20 cellular contexts compared by ENCODE assay signal in genomic region chr12:116799955-116800354, GRCh38.
"Had no signal": no experiment of that assay in that cellular context is flagged by ENCODE, and none has a peak within 500 bp of the region (broad histone marks: within the 10 kb centered on the region; RNA-seq: fewer than 3 reads in every experiment).

No MANE protein-coding gene starts in this region.

- H3K27ac ChIP-seq: VCaP had no signal

- H3K4me3 Mint-ChIP-seq: activated CD4-positive, alpha-beta T cell treated with anti-CD3 and anti-CD28 coated beads for 36 hours; activated CD8-positive, alpha-beta T cell treated with anti-CD3 and anti-CD28 coated beads for 36 hours; activated naive CD4-positive, alpha-beta T cell treated with anti-CD3 and anti-CD28 coated beads, Interleukin-2, amount 10 ng/mL, durations not matched to agents 7 days and 5 days; activated naive CD8-positive, alpha-beta T cell treated with anti-CD3 and anti-CD28 coated beads for 36 hours; activated T-cell treated with anti-CD3 and anti-CD28 coated beads, Interleukin-2, amount 50 U/mL, for 72 hours had no signal

- H3K9me3 Mint-ChIP-seq: activated T-helper 2 cell treated with anti-CD3 and anti-CD28 coated beads, Interferon-gamma antibody, Interleukin-2, Interleukin-4, amounts not matched to agents 10 μg/mL and 5 μg/mL and 100 μg/mL, durations not matched to agents 14 hours and 24 hours and 36 hours had no signal

- H3K27me3 Mint-ChIP-seq: activated CD4-positive, alpha-beta T cell treated with anti-CD3 and anti-CD28 coated beads for 36 hours; activated CD8-positive, alpha-beta T cell treated with anti-CD3 and anti-CD28 coated beads for 36 hours; activated naive CD4-positive, alpha-beta T cell treated with anti-CD3 and anti-CD28 coated beads, Interleukin-2, amount 10 ng/mL, durations not matched to agents 7 days and 5 days; activated naive CD8-positive, alpha-beta T cell treated with anti-CD3 and anti-CD28 coated beads for 36 hours had no signal

- H3K27ac Mint-ChIP-seq: activated CD4-positive, alpha-beta T cell treated with anti-CD3 and anti-CD28 coated beads for 36 hours; activated CD8-positive, alpha-beta T cell treated with anti-CD3 and anti-CD28 coated beads for 36 hours; activated naive CD4-positive, alpha-beta T cell treated with anti-CD3 and anti-CD28 coated beads, Interleukin-2, amount 10 ng/mL, durations not matched to agents 7 days and 5 days; activated naive CD8-positive, alpha-beta T cell treated with anti-CD3 and anti-CD28 coated beads for 36 hours; activated T-cell treated with anti-CD3 and anti-CD28 coated beads, Interleukin-2, amount 50 U/mL, for 72 hours; activated T-helper 2 cell treated with anti-CD3 and anti-CD28 coated beads, Interferon-gamma antibody, Interleukin-2, Interleukin-4, amounts not matched to agents 10 μg/mL and 5 μg/mL and 100 μg/mL, durations not matched to agents 14 hours and 24 hours and 36 hours had no signal

- DNase-seq: activated CD4-positive, alpha-beta T cell treated with anti-CD3 and anti-CD28 coated beads for 36 hours; activated CD4-positive, CD25-positive, alpha-beta regulatory T cell; activated CD8-positive, alpha-beta memory T cell treated with anti-CD3 and anti-CD28 coated beads, Interleukin-2, amount 50 U/mL, for 4 hours; activated CD8-positive, alpha-beta T cell treated with anti-CD3 and anti-CD28 coated beads for 36 hours; activated gamma-delta T cell treated with Interleukin-2 at 50 U/mL for 16 hours; activated naive CD4-positive, alpha-beta T cell treated with anti-CD3 and anti-CD28 coated beads, Interleukin-2, amount 10 ng/mL, durations not matched to agents 7 days and 5 days; activated naive CD8-positive, alpha-beta T cell treated with anti-CD3 and anti-CD28 coated beads for 36 hours; activated T-cell treated with anti-CD3 and anti-CD28 coated beads, Interleukin-2, amount 50 U/mL, for 72 hours; cerebellar nuclear complex; Kasumi-1; NCI-H1048; NCI-H146; NCI-H1930; NCI-H2107; NCI-H510A treated with DMSO at 0.1 percent for 48 hours; NCI-H69; SIG-M5; T-helper 1 cell had no signal

- ATAC-seq: activated CD4-positive, alpha-beta T cell treated with anti-CD3 and anti-CD28 coated beads for 36 hours; activated CD8-positive, alpha-beta T cell treated with anti-CD3 and anti-CD28 coated beads for 36 hours; activated T-cell treated with anti-CD3 and anti-CD28 coated beads, Interleukin-2, amount 50 U/mL, for 72 hours had no signal

- H3K4me1 Mint-ChIP-seq: activated CD4-positive, alpha-beta T cell treated with anti-CD3 and anti-CD28 coated beads for 36 hours; activated naive CD4-positive, alpha-beta T cell treated with anti-CD3 and anti-CD28 coated beads, Interleukin-2, amount 10 ng/mL, durations not matched to agents 7 days and 5 days had no signal
